ENCODE assay signal across 29 cellular contexts in the genomic region with DNA sequence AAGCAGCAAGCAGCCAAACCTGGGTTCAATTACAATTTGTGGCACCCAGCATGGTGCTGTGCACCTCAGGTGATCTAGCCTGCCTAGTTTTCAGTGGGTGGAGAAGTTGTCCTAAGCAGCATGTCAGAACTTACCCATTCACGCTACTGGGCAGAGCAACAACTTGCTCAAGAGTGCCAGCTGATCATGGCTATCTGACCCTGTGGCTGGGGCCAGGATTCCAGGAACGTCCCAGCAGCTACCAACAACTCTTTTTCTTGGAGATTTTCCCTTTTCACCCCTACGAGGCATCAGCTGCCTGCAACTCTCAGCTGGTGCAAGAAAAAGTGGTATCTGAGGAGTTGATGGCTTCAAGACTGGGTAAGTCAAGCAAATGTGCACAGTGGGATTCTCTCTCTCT.
"Had no signal": no experiment of that assay in that cellular context is flagged by ENCODE, and none has a peak within 500 bp of the region (broad histone marks: within the 10 kb centered on the region; RNA-seq: fewer than 3 reads in every experiment).

No MANE protein-coding gene starts in this region.

- H3K27me3 ChIP-seq: body of pancreas, brain microvascular endothelial cell, breast epithelium, cardiac muscle cell had no signal

- H3K4me1 ChIP-seq: breast epithelium had no signal

- H3K36me3 ChIP-seq: brain microvascular endothelial cell, breast epithelium, cardiac muscle cell had no signal

- H3K27ac ChIP-seq: body of pancreas, brain microvascular endothelial cell, breast epithelium, cardiac muscle cell, VCaP had no signal

- ATAC-seq: activated CD8-positive, alpha-beta T cell treated with anti-CD3 and anti-CD28 coated beads for 36 hours; activated naive CD8-positive, alpha-beta T cell treated with anti-CD3 and anti-CD28 coated beads, Interleukin-2, amount 50 U/mL, for 24 hours; body of pancreas had no signal

- H3K9me3 ChIP-seq: body of pancreas, breast epithelium had no signal

- H3K4me3 ChIP-seq: body of pancreas, breast epithelium, cardiac muscle cell had no signal

- DNase-seq: activated B cell treated with CpG ODN at 0.5 μM for 24 hours; activated CD4-positive, alpha-beta memory T cell treated with anti-CD3 and anti-CD28 coated beads for 36 hours; activated CD4-positive, alpha-beta T cell treated with anti-CD3 and anti-CD28 coated beads for 4 hours; activated CD4-positive, alpha-beta T cell treated with anti-CD3 and anti-CD28 coated beads, Interleukin-2, amount 10 ng/mL, durations not matched to agents 24 days and 14 days; activated CD4-positive, alpha-beta T cell treated with anti-CD3 and anti-CD28 coated beads, Interleukin-2, amount 50 U/mL, for 1 hour; activated CD4-positive, alpha-beta T cell treated with anti-CD3 and anti-CD28 coated beads, Interleukin-2, amount 50 U/mL, for 4 hours; activated CD4-positive, CD25-positive, alpha-beta regulatory T cell treated with anti-CD3 and anti-CD28 coated beads, Interleukin-2, amount 50 U/mL, for 72 hours; activated CD8-positive, alpha-beta memory T cell treated with anti-CD3 and anti-CD28 coated beads, Interleukin-2, amount 50 U/mL, for 48 hours; activated CD8-positive, alpha-beta T cell treated with anti-CD3 and anti-CD28 coated beads for 36 hours; activated effector memory CD4-positive, alpha-beta T cell treated with Interleukin-2 at 50 U/mL for 16 hours; activated gamma-delta T cell; activated naive CD4-positive, alpha-beta T cell treated with anti-CD3 and anti-CD28 coated beads, Interleukin-2, amount 10 ng/mL, durations not matched to agents 7 days and 5 days; activated naive CD4-positive, alpha-beta T cell treated with Interleukin-2 at 50 U/mL for 16 hours; activated naive CD8-positive, alpha-beta T cell treated with anti-CD3 and anti-CD28 coated beads, Interleukin-2, amount 10 ng/mL, durations not matched to agents 7 days and 5 days; activated naive CD8-positive, alpha-beta T cell treated with anti-CD3 and anti-CD28 coated beads, Interleukin-2, amount 50 U/mL, for 24 hours; activated T-cell treated with anti-CD3 and anti-CD28 coated beads, Interleukin-2, amount 50 U/mL, for 24 hours; activated T-cell treated with anti-CD3 and anti-CD28 coated beads, Interleukin-2, amount 50 U/mL, for 48 hours; amniotic stem cell; aorta; body of pancreas; brain microvascular endothelial cell; caudate nucleus; cerebellar nuclear complex; T-helper 1 cell; T-helper 2 cell; T-helper 9 cell had no signal
